Comparison of ENCODE assay signal across 16 cellular contexts in the genomic region with DNA sequence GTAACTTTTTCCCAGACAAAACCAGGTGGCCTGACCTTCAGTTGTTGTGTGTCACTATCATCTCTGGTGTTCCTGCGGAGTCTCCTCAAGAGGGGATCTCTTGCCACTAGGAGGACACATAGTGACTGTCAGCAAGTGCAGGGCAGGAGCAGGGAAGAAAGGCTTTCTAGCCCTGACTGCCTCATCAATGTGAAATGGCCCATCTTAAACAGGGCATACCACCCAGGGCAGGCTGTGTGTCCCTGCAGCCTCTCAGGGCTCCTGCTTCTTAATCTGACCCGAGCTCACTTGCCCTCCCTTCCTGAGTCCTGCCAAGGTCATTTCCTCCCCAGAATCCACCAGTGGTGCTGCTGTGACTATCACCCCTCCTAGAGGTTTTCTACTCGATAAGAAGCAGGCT.
"Had no signal": no experiment of that assay in that cellular context is flagged by ENCODE, and none has a peak within 500 bp of the region (broad histone marks: within the 10 kb centered on the region; RNA-seq: fewer than 3 reads in every experiment).

No MANE protein-coding gene starts in this region.

- H3K9me3 ChIP-seq: neutrophil, SJSA1 had no signal

- H3K4me3 ChIP-seq: coronary artery, left ventricle myocardium inferior, SJSA1, spleen had no signal

- H3K36me3 ChIP-seq: left ventricle myocardium inferior, neutrophil, SJSA1, spleen had no signal

- H3K27ac ChIP-seq: coronary artery, epithelial cell of prostate, left ventricle myocardium inferior, neutrophil, SJSA1 had no signal

- DNase-seq: activated B cell treated with CpG ODN at 0.5 μM for 24 hours; activated CD4-positive, alpha-beta T cell treated with anti-CD3 and anti-CD28 coated beads, Interleukin-2, amount 10 ng/mL, durations not matched to agents 24 days and 14 days; activated naive CD4-positive, alpha-beta T cell treated with anti-CD3 and anti-CD28 coated beads for 36 hours; effector CD8-positive, alpha-beta T cell; left ventricle myocardium inferior; midbrain; spleen; stimulated activated CD4-positive, alpha-beta T cell treated with anti-CD3 and anti-CD28 coated beads, Interleukin-1b, Interleukin-23, amount 100 ng/mL, for 48 hours; stimulated activated naive B cell treated with anti-CD40 and anti-IgM and Interleukin-4, amounts not matched to agents 10 μg/mL and 1 μg/mL and 100 μg/mL, for 72 hours; T-helper 9 cell had no signal

- ATAC-seq: activated T-helper 17 cell treated with anti-CD3 and anti-CD28 coated beads, Interleukin-2, amount 50 U/mL, for 72 hours; sciatic nerve; stimulated activated naive B cell treated with anti-CD40 and anti-IgM and Interleukin-4, amounts not matched to agents 10 μg/mL and 1 μg/mL and 100 μg/mL, for 72 hours had no signal
